Comparison of ENCODE assay signal across 32 cellular contexts in genomic region chr18:10259075-10259474, GRCh38.
"Had no signal": no experiment of that assay in that cellular context is flagged by ENCODE, and none has a peak within 500 bp of the region (broad histone marks: within the 10 kb centered on the region; RNA-seq: fewer than 3 reads in every experiment).

No MANE protein-coding gene starts in this region.

- H3K36me3 ChIP-seq: brain microvascular endothelial cell, MG63, Peyer's patch, SJCRH30, WERI-Rb-1 had no signal

- H3K27ac ChIP-seq: brain microvascular endothelial cell, Peyer's patch, SJCRH30, SK-N-MC, WERI-Rb-1 had no signal

- H3K27me3 ChIP-seq: brain microvascular endothelial cell, MG63, Peyer's patch, SJCRH30 had no signal

- H3K9me3 Mint-ChIP-seq: activated CD8-positive, alpha-beta T cell treated with anti-CD3 and anti-CD28 coated beads for 36 hours; activated naive CD8-positive, alpha-beta T cell treated with anti-CD3 and anti-CD28 coated beads for 36 hours; activated T-helper 17 cell treated with anti-CD3 and anti-CD28 coated beads, Interleukin-2, amount 50 U/mL, for 72 hours had no signal

- ATAC-seq: activated CD8-positive, alpha-beta T cell treated with anti-CD3 and anti-CD28 coated beads for 36 hours; activated T-cell treated with anti-CD3 and anti-CD28 coated beads, Interleukin-2, amount 50 U/mL, for 72 hours; activated T-helper 17 cell treated with anti-CD3 and anti-CD28 coated beads, Interleukin-2, amount 50 U/mL, for 72 hours; PC-3 had no signal

- H3K4me3 ChIP-seq: MG63, Peyer's patch, SJCRH30, SK-N-MC had no signal

- H3K4me1 Mint-ChIP-seq: activated naive CD8-positive, alpha-beta T cell treated with anti-CD3 and anti-CD28 coated beads for 36 hours; activated T-helper 17 cell treated with anti-CD3 and anti-CD28 coated beads, Interleukin-2, amount 50 U/mL, for 72 hours had no signal

- H3K27ac Mint-ChIP-seq: activated CD8-positive, alpha-beta T cell treated with anti-CD3 and anti-CD28 coated beads for 36 hours; activated naive CD8-positive, alpha-beta T cell treated with anti-CD3 and anti-CD28 coated beads for 36 hours; activated T-cell treated with anti-CD3 and anti-CD28 coated beads, Interleukin-2, amount 50 U/mL, for 72 hours; activated T-helper 17 cell treated with anti-CD3 and anti-CD28 coated beads, Interleukin-2, amount 50 U/mL, for 72 hours had no signal

- H3K9me3 ChIP-seq: MG63, Peyer's patch, SJCRH30 had no signal

- H3K36me3 Mint-ChIP-seq: activated naive CD8-positive, alpha-beta T cell treated with anti-CD3 and anti-CD28 coated beads for 36 hours had no signal

- DNase-seq: activated CD4-positive, alpha-beta T cell treated with anti-CD3 and anti-CD28 coated beads for 1 hour; activated CD4-positive, alpha-beta T cell treated with anti-CD3 and anti-CD28 coated beads for 48 hours; activated CD4-positive, CD25-positive, alpha-beta regulatory T cell; activated CD8-positive, alpha-beta T cell treated with anti-CD3 and anti-CD28 coated beads for 36 hours; activated effector memory CD4-positive, alpha-beta T cell treated with anti-CD3 and anti-CD28 coated beads, Interleukin-2, amount 50 U/mL, for 16 hours; activated naive CD4-positive, alpha-beta T cell; activated naive CD4-positive, alpha-beta T cell treated with anti-CD3 and anti-CD28 coated beads, Interleukin-2, amount 50 U/mL, for 16 hours; activated naive CD8-positive, alpha-beta T cell treated with anti-CD3 and anti-CD28 coated beads for 36 hours; activated T-cell treated with anti-CD3 and anti-CD28 coated beads, Interleukin-2, amount 50 U/mL, for 1 hour; activated T-cell treated with anti-CD3 and anti-CD28 coated beads, Interleukin-2, amount 50 U/mL, for 72 hours; amniotic stem cell; aorta; brain microvascular endothelial cell; KG1; MG63; NCI-H1048; NCI-H1436; NCI-H1694; NCI-H1930; NCI-H2081 treated with DMSO at 0.1 percent for 48 hours; NCI-H510A; NCI-H526; NCI-H748 treated with DMSO at 0.1 percent for 48 hours; NK-92 treated with Interleukin-12 subunit alpha and Interleukin-12 subunit beta, amount 100 ng/mL, for 24 hours; Peyer's patch; RPMI8226; SJCRH30; T1000; WERI-Rb-1 had no signal

- H3K4me1 ChIP-seq: Peyer's patch, SJCRH30 had no signal

- H3K4me3 Mint-ChIP-seq: activated CD8-positive, alpha-beta T cell treated with anti-CD3 and anti-CD28 coated beads for 36 hours; activated naive CD8-positive, alpha-beta T cell treated with anti-CD3 and anti-CD28 coated beads for 36 hours; activated T-cell treated with anti-CD3 and anti-CD28 coated beads, Interleukin-2, amount 50 U/mL, for 72 hours; activated T-helper 17 cell treated with anti-CD3 and anti-CD28 coated beads, Interleukin-2, amount 50 U/mL, for 72 hours had no signal
